Comparison of ENCODE assay signal across 8 cellular contexts in the genomic region with DNA sequence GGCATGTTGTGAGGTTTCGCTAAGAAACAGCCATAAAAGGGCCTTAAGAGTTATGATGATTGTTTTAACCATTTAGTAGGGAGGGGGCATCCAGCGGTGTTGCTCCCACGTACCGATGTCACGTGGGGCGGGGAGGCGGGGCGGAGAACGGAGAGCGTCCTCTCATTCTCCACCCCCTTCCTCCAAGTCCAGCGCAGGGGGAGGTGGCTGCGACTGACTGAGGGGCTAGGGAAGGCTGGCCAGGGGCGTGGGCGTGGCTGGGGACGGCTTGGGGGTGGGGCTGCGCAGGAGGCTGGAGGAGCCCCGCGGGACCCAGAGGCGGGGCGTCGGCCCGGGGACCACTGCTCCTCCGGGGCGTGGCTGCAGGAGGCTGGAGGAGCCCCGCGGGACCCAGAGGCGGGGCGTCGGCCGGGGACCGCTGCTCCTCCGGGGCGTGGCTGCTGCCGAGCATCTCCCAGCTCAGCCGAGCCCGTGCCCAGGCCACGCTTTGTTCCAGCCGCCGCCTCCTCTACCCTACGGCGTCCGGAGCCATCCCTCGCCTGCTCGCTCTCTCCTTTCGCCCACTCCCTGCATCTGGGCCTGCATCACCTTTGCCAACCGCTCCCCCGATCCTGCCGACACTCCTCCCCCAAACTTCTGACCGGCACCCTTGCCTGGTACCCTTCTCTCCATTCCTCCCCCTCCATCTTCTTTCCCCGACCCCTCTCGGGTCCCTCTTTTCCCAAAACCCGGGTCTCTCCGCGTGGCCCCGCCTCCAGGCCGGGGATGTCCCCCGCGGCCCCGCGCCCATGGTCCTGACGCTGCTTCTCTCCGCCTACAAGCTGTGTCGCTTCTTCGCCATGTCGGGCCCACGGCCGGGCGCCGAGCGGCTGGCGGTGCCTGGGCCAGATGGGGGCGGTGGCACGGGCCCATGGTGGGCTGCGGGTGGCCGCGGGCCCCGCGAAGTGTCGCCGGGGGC. TPM values are rescaled to one million over a fixed set of nuclear protein-coding genes. Genes with fewer than 3 reads are reported as not detected.
A peak's percentile ranks its signal among the peaks of the same experiment; 100 is the strongest.
DNase-seq lines count a peak whose midpoint lies in the region; ATAC-seq lines count a peak whose summit lies in the region.

A gene (plus strand): TSS at position 450 of the 958 bp plus-strand sequence. CDS start 339 bp downstream, at position 789.

- H3K9ac ChIP-seq in HUES64 (ENCODE audit: low read depth, low read length): peak within 1 kb of the TSS; percentile 42

- H3K4me3 Mint-ChIP-seq in CD8-positive, alpha-beta memory T cell: peak within 1 kb of the TSS; percentile 88 to 97 (median 93)

- H3K36me3 Mint-ChIP-seq in CD8-positive, alpha-beta memory T cell: peaks cover 0 to 5% (median 0%) of the 10 kb centered on the region in 3 donors

- H3K27me3 ChIP-seq in CD8-positive, alpha-beta memory T cell (ENCODE audit: insufficient read depth, low read length, poor library complexity, severe bottlenecking): no peaks in the 10 kb centered on the region
- peaks cover 38% of the 10 kb centered on the region for H3K27me3 ChIP-seq in HUES64 (ENCODE audit: insufficient read depth, low read length)

- peak; percentile 51 for ATAC-seq in GM19468 (IDR thresholded peaks at IDR 0.05; ENCODE audit: extremely low read depth, unreplicated experiment)

- H3K27me3 Mint-ChIP-seq in CD8-positive, alpha-beta memory T cell: no peaks in the 10 kb centered on the region

- peak within 1 kb of the TSS; percentile 75 for H3K27ac ChIP-seq in CD8-positive, alpha-beta memory T cell (ENCODE audit: low read depth, low read length)
- peak within 1 kb of the TSS; percentile 76; the same call in 1 of the 2 replicates for H3K27ac ChIP-seq in HUES64 (ENCODE audit: low read depth, low read length)
- peak within 1 kb of the TSS; percentile 13 for H3K27ac ChIP-seq in substantia nigra (ENCODE audit: low read depth, low read length, poor library complexity, severe bottlenecking)

- under 1% methylated on average over 77 of the region's 80 CpGs for WGBS in HUES64

- peak; percentile 70 to 88 (median 78) for DNase-seq in CD8-positive, alpha-beta memory T cell
- DNase-seq in SHP77 treated with DMSO at 0.1 percent for 48 hours (lab: John Stamatoyannopoulos, UW) (peak; percentile 75), globus pallidus (ENCODE audit: low spot score) (peak; percentile 81), nucleus accumbens (lab: John Stamatoyannopoulos, UW) (peak in 55 of 56 donors; percentile 23 to 91 (median 73)), substantia nigra (lab: John Stamatoyannopoulos, UW) (peak in 47 of 49 donors; percentile 12 to 93 (median 61))
- DNase-seq in activated naive CD4-positive, alpha-beta T cell (lab: John Stamatoyannopoulos, UW): peak; percentile 44 to 75 (median 54)

- H3K9me3 Mint-ChIP-seq in CD8-positive, alpha-beta memory T cell: no peaks in the 10 kb centered on the region

- peak within 1 kb of the TSS; percentile 65 to 99 (median 96) for H3K27ac Mint-ChIP-seq in CD8-positive, alpha-beta memory T cell

- POLR2A ChIA-PET in CD8-positive, alpha-beta memory T cell (lab: Charles Lee): interaction anchor here (2.2 to 2.4 kb wide), 3 partner anchors 13 to 36 kb away, joined by 8 to 9 read pairs (median 9); a partner anchor contains a TSS

- peak within 1 kb of the TSS; percentile 70 for H3K4me3 ChIP-seq in CD8-positive, alpha-beta memory T cell (ENCODE audit: low read length)
- H3K4me3 ChIP-seq in HUES64 (ENCODE audit: low read length): peak within 1 kb of the TSS; percentile 79

- no peaks in the 10 kb centered on the region for H3K36me3 ChIP-seq in CD8-positive, alpha-beta memory T cell (ENCODE audit: insufficient read depth, low read length)
- H3K36me3 ChIP-seq in HUES64 (ENCODE audit: insufficient read depth, low read length): no peaks in the 10 kb centered on the region

- no peaks in the 10 kb centered on the region for H3K9me3 ChIP-seq in CD8-positive, alpha-beta memory T cell (ENCODE audit: low read length)
- H3K9me3 ChIP-seq in HUES64 (ENCODE audit: insufficient read depth, low read depth, low read length): no peaks in the 10 kb centered on the region

- CTCF ChIA-PET in CD8-positive, alpha-beta memory T cell (lab: Charles Lee): interaction anchor here (1.4 kb wide), 1 partner anchor 13 kb away, joined by 6 read pairs; no protein-coding TSS in a partner anchor

- H3K4me1 ChIP-seq in CD8-positive, alpha-beta memory T cell (ENCODE audit: insufficient read depth, low read length): peaks cover 22% of the 10 kb centered on the region
- peaks cover 14% of the 10 kb centered on the region for H3K4me1 ChIP-seq in HUES64 (ENCODE audit: insufficient read depth, low read length)

- H3K4me1 Mint-ChIP-seq in CD8-positive, alpha-beta memory T cell: peaks cover 11 to 25% (median 23%) of the 10 kb centered on the region in 3 donors

RNA-seq across cellular contexts. Expression of the gene that starts here (rescaled TPM):
- total RNA-seq in CD8-positive, alpha-beta memory T cell: 10 to 100 TPM; 35.3 to 37.0 TPM
- 8.5 TPM for polyA plus RNA-seq in CD8-positive, alpha-beta memory T cell
- 5.7 TPM for polyA plus RNA-seq in HUES64 (2013, experiment 1 of 2)
- 3.0 TPM for polyA plus RNA-seq in HUES64 (2013, experiment 2 of 2)

Comparison
In these comparisons a context has a peak if more than half of its experiments do, and no peak if none do; other contexts are left out.
1. Peak in every context shown above with its lines: DNase-seq, ATAC-seq, H3K4me3 ChIP-seq and H3K27ac ChIP-seq.
2. H3K27ac ChIP-seq: peak in every context shown above with its lines; median percentile 76 in HUES64; 75 in CD8-positive, alpha-beta memory T cell; 13 in substantia nigra.